28 cellular contexts compared by ENCODE assay signal in genomic region chrX:2237976-2238375, GRCh38.
"Had no signal": no experiment of that assay in that cellular context is flagged by ENCODE, and none has a peak within 500 bp of the region (broad histone marks: within the 10 kb centered on the region; RNA-seq: fewer than 3 reads in every experiment).

No MANE protein-coding gene starts in this region.

- H3K4me3 Mint-ChIP-seq: activated B cell treated with CpG ODN at 0.5 μM for 24 hours; activated CD8-positive, alpha-beta T cell treated with anti-CD3 and anti-CD28 coated beads for 36 hours; activated naive CD8-positive, alpha-beta T cell; activated T-cell treated with anti-CD3 and anti-CD28 coated beads, Interleukin-2, amount 50 U/mL, for 4 hours; activated T-helper 17 cell treated with anti-CD3 and anti-CD28 coated beads, Interleukin-2, amount 50 U/mL, for 72 hours; T-helper 17 cell; T-helper 2 cell treated with Interferon-gamma antibody and Interleukin-4, amounts not matched to agents 5 μg/mL and 100 μg/mL, for 36 hours had no signal

- DNase-seq: activated B cell treated with CpG ODN at 0.5 μM for 24 hours; activated CD4-positive, alpha-beta T cell treated with anti-CD3 and anti-CD28 coated beads for 48 hours; activated CD4-positive, alpha-beta T cell treated with anti-CD3 and anti-CD28 coated beads, Interleukin-2, amount 50 U/mL, for 1 hour; activated CD4-positive, alpha-beta T cell treated with anti-CD3 and anti-CD28 coated beads, Interleukin-2, amount 50 U/mL, for 48 hours; activated CD8-positive, alpha-beta memory T cell treated with anti-CD3 and anti-CD28 coated beads for 24 hours; activated CD8-positive, alpha-beta T cell treated with anti-CD3 and anti-CD28 coated beads for 36 hours; activated effector memory CD4-positive, alpha-beta T cell treated with Interleukin-2 at 50 U/mL for 16 hours; activated gamma-delta T cell treated with Interleukin-2 at 50 U/mL for 16 hours; activated naive CD4-positive, alpha-beta T cell treated with anti-CD3 and anti-CD28 coated beads, Interleukin-2, amount 50 U/mL, for 16 hours; activated naive CD4-positive, alpha-beta T cell treated with Interleukin-2 at 50 U/mL for 16 hours; activated T-cell treated with anti-CD3 and anti-CD28 coated beads, Interleukin-2, amount 50 U/mL, for 4 hours; amniotic stem cell; anterior cingulate cortex; central memory CD4-positive, alpha-beta T cell; cerebellar nuclear complex; colonic mucosa; effector CD8-positive, alpha-beta T cell; foreskin fibroblast; head of caudate nucleus; T-helper 1 cell; T-helper 17 cell; T1000; WERI-Rb-1 had no signal

- H3K4me1 ChIP-seq: colonic mucosa had no signal

- H3K4me3 ChIP-seq: colonic mucosa had no signal

- H3K27me3 Mint-ChIP-seq: activated B cell treated with CpG ODN at 0.5 μM for 24 hours; activated CD8-positive, alpha-beta T cell treated with anti-CD3 and anti-CD28 coated beads for 36 hours; activated naive CD8-positive, alpha-beta T cell; activated T-helper 17 cell treated with anti-CD3 and anti-CD28 coated beads, Interleukin-2, amount 50 U/mL, for 72 hours; T-helper 17 cell had no signal

- ATAC-seq: activated CD4-positive, CD25-positive, alpha-beta regulatory T cell treated with anti-CD3 and anti-CD28 coated beads, Interleukin-2, amount 50 U/mL, for 24 hours; activated CD8-positive, alpha-beta T cell treated with anti-CD3 and anti-CD28 coated beads for 36 hours; activated T-cell treated with anti-CD3 and anti-CD28 coated beads, Interleukin-2, amount 50 U/mL, for 4 hours; activated T-helper 17 cell treated with anti-CD3 and anti-CD28 coated beads, Interleukin-2, amount 50 U/mL, for 72 hours; esophagus mucosa; T-helper 17 cell had no signal

- H3K9me3 ChIP-seq: colonic mucosa had no signal

- H3K4me1 Mint-ChIP-seq: activated T-helper 17 cell treated with anti-CD3 and anti-CD28 coated beads, Interleukin-2, amount 50 U/mL, for 72 hours; T-helper 17 cell had no signal

- H3K9me3 Mint-ChIP-seq: activated B cell treated with CpG ODN at 0.5 μM for 24 hours; activated T-cell treated with anti-CD3 and anti-CD28 coated beads, Interleukin-2, amount 50 U/mL, for 4 hours; activated T-helper 17 cell treated with anti-CD3 and anti-CD28 coated beads, Interleukin-2, amount 50 U/mL, for 72 hours; T-helper 2 cell treated with Interferon-gamma antibody and Interleukin-4, amounts not matched to agents 5 μg/mL and 100 μg/mL, for 36 hours had no signal

- H3K36me3 ChIP-seq: colonic mucosa had no signal

- H3K27ac ChIP-seq: colonic mucosa, WERI-Rb-1 had no signal

- H3K27ac Mint-ChIP-seq: activated B cell treated with CpG ODN at 0.5 μM for 24 hours; activated CD8-positive, alpha-beta T cell treated with anti-CD3 and anti-CD28 coated beads for 36 hours; activated naive CD8-positive, alpha-beta T cell; activated T-helper 17 cell treated with anti-CD3 and anti-CD28 coated beads, Interleukin-2, amount 50 U/mL, for 72 hours; T-helper 2 cell treated with Interferon-gamma antibody and Interleukin-4, amounts not matched to agents 5 μg/mL and 100 μg/mL, for 36 hours had no signal

- H3K27me3 ChIP-seq: colonic mucosa had no signal
